Comparison of ENCODE assay signal across 8 cellular contexts in genomic region chr12:42588308-42588836, GRCh38. TPM values are rescaled to one million over a fixed set of nuclear protein-coding genes. Genes with fewer than 3 reads are reported as not detected.
DNase-seq lines count a peak whose midpoint lies in the region; ATAC-seq and TF ChIP-seq lines count a peak whose summit lies in the region.

No MANE protein-coding gene starts in this region.

- intact Hi-C loops in prostate gland (cut with DNase I): loop anchor here (2.0 to 10.0 kb wide), 5 partner anchors 106 to 749 kb away; no protein-coding TSS in a partner anchor

- H3K9ac ChIP-seq in SK-N-MC (ENCODE audit: insufficient read length): peak overlapping the region; percentile 9

- H3K4me3 ChIP-seq in SK-N-MC (peak overlapping the region; percentile 91), foreskin fibroblast (ENCODE audit: low read depth in 1 of 2, low read length in 2 of 2) (peak overlapping the region; percentile 64 to 80), prostate gland (peak overlapping the region; percentile 48 to 53)

- TF ChIP-seq POLR2A in prostate gland (IDR thresholded peaks at IDR 0.05): no peak

- ATAC-seq in HG03159 (IDR thresholded peaks at IDR 0.05; ENCODE audit: unreplicated experiment) (no peak), GM21786 (IDR thresholded peaks at IDR 0.05; ENCODE audit: unreplicated experiment) (no peak), HG03196 (IDR thresholded peaks at IDR 0.05; ENCODE audit: unreplicated experiment) (no peak)

- DNase-seq in Daoy (ENCODE audit: low read depth) (peak; percentile 27), SK-N-MC (ENCODE audit: low read depth, low spot score) (no peak), foreskin fibroblast (peak in 1 of 2 donors; percentile 64), prostate gland (ENCODE audit: low spot score) (no peak), hepatic stellate cell (ENCODE audit: low spot score) (no peak)

- no peaks in the 10 kb centered on the region for H3K4me1 ChIP-seq in prostate gland (replicated peaks)

- 27% methylated on average over 11 of the region's 11 CpGs for WGBS in prostate gland

- H3K27ac ChIP-seq in SK-N-MC (no peak overlapping the region), prostate gland (peak overlapping the region; percentile 40 to 65)

- TF ChIP-seq CTCF in foreskin fibroblast (IDR thresholded peaks at IDR 0.05; ENCODE audit: low read depth, low read length): no peak
- no peak for TF ChIP-seq CTCF in prostate gland (IDR thresholded peaks at IDR 0.05)

- H3K9me3 ChIP-seq in SK-N-MC (ENCODE audit: low read depth, low read length) (no peaks in the 10 kb centered on the region), prostate gland (no peaks in the 10 kb centered on the region)

- H3K27me3 ChIP-seq in prostate gland (replicated peaks; ENCODE audit: insufficient read depth): no peaks in the 10 kb centered on the region

- no peaks in the 10 kb centered on the region for H3K36me3 ChIP-seq in SK-N-MC (ENCODE audit: insufficient read depth, low read length)
- H3K36me3 ChIP-seq in prostate gland: no peaks in the 10 kb centered on the region

RNA-seq across cellular contexts. Expression of gene PRICKLE1, which starts 1.2 kb away (rescaled TPM):
- total RNA-seq in Daoy (2014; rRNA removed; shearing (Covaris generic)): 2.4 and 13.2 TPM in 2 replicates
- 10 to 100 TPM in 1 of 2 donors, 1 to 10 TPM in 1; 7.5 to 12.4 TPM for total RNA-seq in prostate gland
